Comparison of ENCODE assay signal across 9 cellular contexts in the genomic region with DNA sequence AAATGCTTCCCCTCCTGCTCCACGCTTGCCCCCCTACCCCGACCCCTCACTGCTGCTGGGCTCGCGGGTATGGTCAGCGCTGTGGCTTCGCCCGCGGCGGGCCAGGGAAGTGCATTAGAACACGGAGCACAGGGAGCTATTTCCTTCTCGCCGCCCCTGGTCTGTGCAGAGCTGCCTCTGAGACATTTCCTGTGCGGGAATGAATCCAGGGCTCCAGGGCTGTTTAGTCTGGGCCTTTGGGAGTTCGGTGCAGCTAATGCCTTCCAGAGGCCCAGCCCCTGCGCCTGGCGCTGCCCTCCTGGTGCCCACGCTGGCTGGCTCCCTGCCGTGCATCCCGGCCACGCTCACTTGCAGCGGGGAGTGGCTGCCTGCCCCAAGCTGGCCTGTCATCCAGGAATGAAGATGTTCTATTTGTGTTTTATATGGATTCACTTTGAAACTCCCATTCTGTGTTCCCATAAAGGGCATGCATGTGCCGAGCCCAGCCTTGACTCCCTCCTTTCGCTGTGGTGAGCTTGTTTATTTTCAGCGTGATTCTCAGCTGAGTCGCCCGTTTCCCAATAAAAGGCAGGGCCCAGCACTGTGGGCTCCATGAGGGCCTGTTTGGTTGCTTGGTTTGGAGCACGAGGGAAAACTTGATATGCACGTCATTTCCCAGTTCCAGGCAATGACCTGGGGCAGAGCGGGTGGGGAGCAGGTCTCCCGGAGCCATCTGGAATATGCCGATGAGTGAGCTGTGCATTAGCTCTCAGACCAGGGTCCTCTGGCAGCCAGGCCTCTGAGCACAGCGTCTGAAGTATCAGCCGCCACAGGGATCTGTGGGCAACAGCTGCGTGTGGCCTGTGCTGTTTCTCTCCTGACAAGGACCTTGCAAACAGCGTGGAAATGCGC. TPM values are rescaled to one million over a fixed set of nuclear protein-coding genes. Genes with fewer than 3 reads are reported as not detected.
DNase-seq lines count a peak whose midpoint lies in the region; FAIRE-seq and TF ChIP-seq lines count a peak whose summit lies in the region.
"Had no signal": no experiment of that assay in that cellular context is flagged by ENCODE, and none has a peak within 500 bp of the region (broad histone marks: within the 10 kb centered on the region; RNA-seq: fewer than 3 reads in every experiment).

No MANE protein-coding gene starts in this region.

- H3K4me3 ChIP-seq in breast epithelium (no peak overlapping the region), kidney (ENCODE audit: low read length in 2 of 2) (no peak overlapping the region), thymus (ENCODE audit: low read length) (no peak overlapping the region)

- H3K36me3 Mint-ChIP-seq in HFFc6 (ENCODE audit: low read depth) = peaks cover 11% of the 10 kb centered on the region; the same call in 1 of the 2 replicates

- no peaks in the 10 kb centered on the region for H3K9me3 ChIP-seq in breast epithelium
- H3K9me3 ChIP-seq in kidney (ENCODE audit: control insufficient read depth in 1 of 2, low read length in 2 of 2) = peaks cover 0 to 5% of the 10 kb centered on the region in 2 donors
- H3K9me3 ChIP-seq in thymus (ENCODE audit: control insufficient read depth) = peaks cover 2% of the 10 kb centered on the region

- H3K27ac Mint-ChIP-seq in HFFc6 = peak overlapping the region; percentile 94

- no peak overlapping the region for H3K9ac ChIP-seq in kidney (ENCODE audit: low read length in 2 of 2)

- DNase-seq in HFFc6 = peak; percentile 96
- no peak for DNase-seq in breast epithelium (ENCODE audit: low spot score in 2 of 2)
- peak; percentile 88 for DNase-seq in kidney
- no peak for DNase-seq in putamen (ENCODE audit: low spot score)
- DNase-seq in NCI-H2171 (lab: John Stamatoyannopoulos, UW) = no peak
- DNase-seq in T-helper 2 cell = no peak
- no peak for DNase-seq in activated CD4-positive, alpha-beta T cell treated with anti-CD3 and anti-CD28 coated beads for 1 hour

- H3K4me3 Mint-ChIP-seq in HFFc6 = peak overlapping the region; percentile 80

- peaks cover 58% of the 10 kb centered on the region for H3K4me1 Mint-ChIP-seq in HFFc6 (ENCODE audit: low read depth)

- H3K27me3 ChIP-seq in breast epithelium (no peaks in the 10 kb centered on the region), thymus (ENCODE audit: control insufficient read depth, insufficient read depth) (no peaks in the 10 kb centered on the region)

- H3K36me3 ChIP-seq in breast epithelium = no peaks in the 10 kb centered on the region
- no peaks in the 10 kb centered on the region for H3K36me3 ChIP-seq in kidney (ENCODE audit: control insufficient read depth in 1 of 2, insufficient read depth in 2 of 2, low read length in 2 of 2)
- no peaks in the 10 kb centered on the region for H3K36me3 ChIP-seq in thymus (ENCODE audit: control insufficient read depth, insufficient read depth)

- peak; percentile 61 for TF ChIP-seq CTCF in HFFc6 (IDR thresholded peaks at IDR 0.05)
- no peak for TF ChIP-seq CTCF in breast epithelium (IDR thresholded peaks at IDR 0.05)
- TF ChIP-seq CTCF in kidney (IDR thresholded peaks at IDR 0.05; ENCODE audit: borderline replicate concordance, extremely low read depth, insufficient read depth) = no peak

- intact Hi-C loops in breast epithelium (cut with DNase I; ENCODE audit: low total_unique reads) = no loop called here
- intact Hi-C loops in kidney (cut with DNase I) = no loop called here

- 84% methylated on average over 36 of the region's 36 CpGs for WGBS in thymus

- H3K9me3 Mint-ChIP-seq in HFFc6 = 0 out of 2 replicates have a peak, but pooled peaks cover 6% of the 10 kb centered on the region

- peaks cover 12% of the 10 kb centered on the region for H3K27me3 Mint-ChIP-seq in HFFc6 (ENCODE audit: insufficient read depth)

- H3K4me1 ChIP-seq in breast epithelium (peaks cover 0 to 6% of the 10 kb centered on the region in 2 donors), kidney (ENCODE audit: control insufficient read depth in 1 of 2, insufficient read depth in 1 of 2, low read depth in 1 of 2, low read length in 2 of 2) (peaks cover 10 to 21% of the 10 kb centered on the region in 2 donors), thymus (ENCODE audit: control insufficient read depth, insufficient read depth, low read length) (no peaks in the 10 kb centered on the region)

- peak overlapping the region; percentile 25 to 52 for H3K27ac ChIP-seq in breast epithelium
- H3K27ac ChIP-seq in kidney (ENCODE audit: low read depth in 2 of 2, low read length in 2 of 2) = peak overlapping the region in 1 of 2 donors; percentile 59
- H3K27ac ChIP-seq in thymus (ENCODE audit: low read depth) = peak overlapping the region; percentile 33
- H3K27ac ChIP-seq: HL-60 had no signal

- TF ChIP-seq POLR2A in breast epithelium (IDR thresholded peaks at IDR 0.05) = no peak

- FAIRE-seq in kidney (lab: Jason Lieb, UNC) = no peak

RNA-seq across cellular contexts. Expression of gene SH3RF3, which starts 42.7 kb away (rescaled TPM):
- total RNA-seq in HFFc6 (2021; fragmentation: NEBNext Ultra II Directional; extraction: Animal tissue kit (Norgen Biotek cat#: 25700)) = 1 to 10 TPM; 2.4 to 4.4 (median 3.7) TPM
- 1 to 10 TPM; 3.2 to 5.6 (median 4.6) TPM for total RNA-seq in breast epithelium
- 10.7 TPM for total RNA-seq in kidney
- 1.7 TPM for polyA plus RNA-seq in kidney (ENCODE audit: insufficient read depth, low read depth, low replicate concordance)
- polyA plus RNA-seq in thymus = 8.2 TPM

Comparison
In these comparisons a context has a peak if more than half of its experiments do, and no peak if none do; other contexts are left out.
1. DNase-seq: peak in HFFc6 (single experiment) and kidney (single experiment); none in breast epithelium (0 of 2), putamen (single experiment), NCI-H2171 (single experiment), T-helper 2 cell (0 of 5) and activated CD4-positive, alpha-beta T cell treated with anti-CD3 and anti-CD28 coated beads for 1 hour (single experiment).